In the genomic region with DNA sequence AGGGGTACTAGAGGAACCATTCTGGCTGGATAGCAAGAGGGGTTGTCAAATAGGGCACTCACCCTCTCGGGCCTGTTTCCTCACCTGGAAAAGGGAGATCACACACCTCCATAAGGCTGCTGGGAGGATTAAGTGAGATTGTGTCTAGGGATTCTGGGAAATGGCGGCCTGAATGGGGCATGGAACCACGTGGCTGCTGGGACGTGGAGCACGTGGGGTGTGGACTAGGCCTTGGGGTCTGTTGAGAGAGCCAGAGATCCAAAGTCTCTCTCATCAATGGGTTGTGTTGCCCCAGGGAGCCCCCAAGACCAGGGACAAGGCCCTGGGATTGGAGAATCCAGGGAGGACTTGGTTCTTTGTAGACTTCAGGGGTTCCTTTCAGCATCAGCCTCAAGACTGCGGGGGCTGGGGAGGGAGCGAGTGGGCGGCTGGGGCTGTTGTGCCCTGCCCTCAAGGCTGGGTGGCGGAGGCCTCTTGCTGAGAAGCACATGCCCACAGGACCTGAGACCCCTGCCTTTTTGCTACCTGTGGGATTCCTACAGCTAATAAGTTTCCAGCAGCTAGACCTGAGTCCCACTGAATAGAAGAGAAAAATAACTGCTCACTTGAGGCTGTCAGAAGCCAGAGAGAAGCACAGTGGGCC, we compare ENCODE assay signal across 21 cellular contexts. TPM values are rescaled to one million over a fixed set of nuclear protein-coding genes. Genes with fewer than 3 reads are reported as not detected.
A peak's percentile ranks its signal among the peaks of the same experiment; 100 is the strongest.
DNase-seq lines count a peak whose midpoint lies in the region; ATAC-seq, FAIRE-seq and TF ChIP-seq lines count a peak whose summit lies in the region.
"Had no signal": no experiment of that assay in that cellular context is flagged by ENCODE, and none has a peak within 500 bp of the region (broad histone marks: within the 10 kb centered on the region; RNA-seq: fewer than 3 reads in every experiment).

No MANE protein-coding gene starts in this region.

- POLR2A ChIA-PET in K562 (lab: Yijun Ruan, JAX): no interaction called here

- H3K4me2 ChIP-seq in K562 (ENCODE audit: insufficient read depth, low read length): no peak overlapping the region

- CTCF ChIA-PET in K562 (lab: Yijun Ruan, JAX; ENCODE audit: low intra/inter-chr PET ratio): no interaction called here

- H4K20me1 ChIP-seq in K562 (replicated peaks; ENCODE audit: control insufficient read depth, insufficient read depth, low read length): no peaks in the 10 kb centered on the region

- no peak overlapping the region for H3K4me3 Mint-ChIP-seq in endodermal cell
- H3K4me3 Mint-ChIP-seq: CD4-positive, alpha-beta memory T cell had no signal

- ATAC-seq in K562 (no peak), upper lobe of right lung (no peak), HG03280 (IDR thresholded peaks at IDR 0.05; ENCODE audit: unreplicated experiment) (no peak)

- H3K36me3 Mint-ChIP-seq in endodermal cell (ENCODE audit: low read depth): no peaks in the 10 kb centered on the region
- H3K36me3 Mint-ChIP-seq: CD4-positive, alpha-beta memory T cell had no signal

- intact Hi-C loops in K562 (cut with micrococcal nuclease): no loop called here
- intact Hi-C loops in posterior vena cava (cut with DNase I): no loop called here
- intact Hi-C loops in upper lobe of right lung (cut with DNase I): no loop called here

- H3K9ac ChIP-seq in K562 (ENCODE audit: insufficient read depth in 1 of 2, low read depth in 2 of 2, low read length in 2 of 2) (no peak overlapping the region), endodermal cell (ENCODE audit: extremely low read depth, low read length, poor library complexity, severe bottlenecking) (no peak overlapping the region)

- no peaks in the 10 kb centered on the region for H3K4me1 ChIP-seq in K562 (replicated peaks in 1 of 2; ENCODE audit: control insufficient read depth in 2 of 2, insufficient read depth in 2 of 2, low read length in 2 of 2)
- no peaks in the 10 kb centered on the region for H3K4me1 ChIP-seq in upper lobe of right lung
- H3K4me1 ChIP-seq in endodermal cell (ENCODE audit: control insufficient read depth, insufficient read depth, low read length): no peaks in the 10 kb centered on the region

- no peak for TF ChIP-seq CTCF in GM13976 (IDR thresholded peaks at IDR 0.05; ENCODE audit: borderline replicate concordance, control extremely low read depth, extremely low read depth, insufficient read depth, missing control alignments)
- TF ChIP-seq CTCF in K562 (IDR thresholded peaks at IDR 0.05 in 2 of 3, conservative IDR thresholded peaks at IDR 0.05 in 1 of 3; ENCODE audit: insufficient read depth in 2 of 3, low read depth in 1 of 3, low read length in 3 of 3): no peak
- no peak for TF ChIP-seq CTCF in upper lobe of right lung (IDR thresholded peaks at IDR 0.05)
- TF ChIP-seq CTCF in endodermal cell (conservative IDR thresholded peaks at IDR 0.05): no peak

- in situ Hi-C loops in GM13976 (cut with MboI; ENCODE audit: low sequenced_read_pairs, unreplicated experiment): no loop called here
- in situ Hi-C loops in K562 (cut with MboI): no loop called here

- peaks cover 3% of the 10 kb centered on the region for H3K27me3 Mint-ChIP-seq in endodermal cell (ENCODE audit: insufficient read depth)

- H3K27ac ChIP-seq in K562 (ENCODE audit: extremely low read depth, low read depth, low read length) (no peak overlapping the region), upper lobe of right lung (no peak overlapping the region), endodermal cell (ENCODE audit: low read depth, low read length) (no peak overlapping the region)

- no peak for TF ChIP-seq RAD21 in K562 (CRISPR knock-in tag; conservative IDR thresholded peaks at IDR 0.05 in 1 of 2, IDR thresholded peaks at IDR 0.05 in 1 of 2)

- no peak overlapping the region for H2AFZ ChIP-seq in K562 (ENCODE audit: low read depth, low read length)

- H3K27me3 ChIP-seq in K562 (ENCODE audit: control insufficient read depth in 2 of 2, insufficient read depth in 2 of 2, low read length in 2 of 2) (peaks cover 10 to 50% of the 10 kb centered on the region in 2 experiments; a peak in 3 of 5 replicates), upper lobe of right lung (peaks cover 8% of the 10 kb centered on the region), endodermal cell (ENCODE audit: control insufficient read depth, insufficient read depth, low read length, poor library complexity, severe bottlenecking) (no peaks in the 10 kb centered on the region)

- H3K4me1 Mint-ChIP-seq in endodermal cell: peaks cover 3% of the 10 kb centered on the region
- H3K4me1 Mint-ChIP-seq: CD4-positive, alpha-beta memory T cell had no signal

- H3K36me3 ChIP-seq in K562 (ENCODE audit: control insufficient read depth, insufficient read depth, low read length): no peaks in the 10 kb centered on the region
- H3K36me3 ChIP-seq in upper lobe of right lung: no peaks in the 10 kb centered on the region
- H3K36me3 ChIP-seq in endodermal cell (ENCODE audit: control insufficient read depth, insufficient read depth, low read length): no peaks in the 10 kb centered on the region

- no peak for FAIRE-seq in K562 (lab: Jason Lieb, UNC)
- FAIRE-seq: GM12891 had no signal

- H3K9me3 Mint-ChIP-seq in endodermal cell: no peaks in the 10 kb centered on the region
- H3K9me3 Mint-ChIP-seq: CD4-positive, alpha-beta memory T cell had no signal

- no peaks in the 10 kb centered on the region for H3K9me1 ChIP-seq in K562 (ENCODE audit: control insufficient read depth, insufficient read depth, low read length)

- H3K79me2 ChIP-seq in K562 (ENCODE audit: control insufficient read depth, insufficient read depth, low read length): no peaks in the 10 kb centered on the region

- H3K9me3 ChIP-seq in K562 (replicated peaks; ENCODE audit: control insufficient read depth, insufficient read depth, low read depth, low read length): no peaks in the 10 kb centered on the region
- no peaks in the 10 kb centered on the region for H3K9me3 ChIP-seq in upper lobe of right lung
- H3K9me3 ChIP-seq in endodermal cell (ENCODE audit: control insufficient read depth, low read length): no peaks in the 10 kb centered on the region

- no peak for TF ChIP-seq POLR2A in K562 (conservative IDR thresholded peaks at IDR 0.05)

- H3K27ac Mint-ChIP-seq in endodermal cell: no peak overlapping the region
- H3K27ac Mint-ChIP-seq: CD4-positive, alpha-beta memory T cell had no signal

- DNase-seq in GM13976 (ENCODE audit: low spot score) (peak; percentile 24), K562 (ENCODE audit: extremely low read depth in 1 of 4, low spot score in 3 of 4) (no peak), posterior vena cava (ENCODE audit: low spot score) (peak; percentile 40), upper lobe of right lung (peak; percentile 30), endodermal cell (no peak)
- DNase-seq: C1 segment of cervical spinal cord; Calu3; CD4-positive, alpha-beta memory T cell; COR-L47; DMS53; DMS79 treated with DMSO at 0.1 percent for 48 hours; GF-D8; GOT3; H7; HCEC 1CT had no signal

- H3K4me3 ChIP-seq in K562 (no peak overlapping the region), upper lobe of right lung (no peak overlapping the region), endodermal cell (ENCODE audit: low read length) (no peak overlapping the region)

- WGBS in K562 (ENCODE audit: insufficient coverage, low coverage, missing lambda C conversion rate): 7% methylated on average over 9 of the region's 9 CpGs
- WGBS in endodermal cell (ENCODE audit: insufficient coverage in 1 of 2, insufficient read length in 1 of 2), 2 experiments: 88 to 94% methylated on average over 6 to 9 of the region's 9 CpGs

- no TSS peak for BruUV-seq in K562 (replicated peaks; lab: Mats Ljungman, UMichigan)

- TF ChIP-seq EP300 in K562 (IDR thresholded peaks at IDR 0.05; ENCODE audit: low read length): no peak

TF ChIP-seq in K562, 482 proteins besides CTCF, POLR2A, EP300 and RAD21 (continues in another document):
- TF ChIP-seq, protein P1, sequence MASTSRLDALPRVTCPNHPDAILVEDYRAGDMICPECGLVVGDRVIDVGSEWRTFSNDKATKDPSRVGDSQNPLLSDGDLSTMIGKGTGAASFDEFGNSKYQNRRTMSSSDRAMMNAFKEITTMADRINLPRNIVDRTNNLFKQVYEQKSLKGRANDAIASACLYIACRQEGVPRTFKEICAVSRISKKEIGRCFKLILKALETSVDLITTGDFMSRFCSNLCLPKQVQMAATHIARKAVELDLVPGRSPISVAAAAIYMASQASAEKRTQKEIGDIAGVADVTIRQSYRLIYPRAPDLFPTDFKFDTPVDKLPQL (IDR thresholded peaks at IDR 0.05; ENCODE audit: extremely low read depth, insufficient read length): no peak
- TF ChIP-seq KLF10 (CRISPR knock-in tag; IDR thresholded peaks at IDR 0.05): no peak
- TF ChIP-seq CAMTA2 (CRISPR knock-in tag; conservative IDR thresholded peaks at IDR 0.05): no peak

RNA-seq across cellular contexts. Expression of a gene that starts 3.4 kb away (rescaled TPM):
- not detected in 2 replicates for total RNA-seq in K562 (2011; cell fraction: chromatin; rRNA removed; ENCODE audit: low replicate concordance)
- not detected in 2 replicates for total RNA-seq in K562 (2011; cell fraction: nucleolus; rRNA removed)
- total RNA-seq in K562 (2011; cell fraction: nucleoplasm; rRNA removed): not detected in 2 replicates
- not detected in 2 replicates for total RNA-seq in K562 (2014; rRNA removed)
- not detected in 2 replicates for total RNA-seq in K562 (2014; rRNA removed; fragmentation: Illumina TruSeq; extraction: Trizol)
- not detected in 2 replicates for total RNA-seq in K562 (2015; rRNA removed; fragmentation: Illumina TruSeq; extraction: Trizol)
- total RNA-seq in K562 (2021): not detected in 2 replicates
- not detected in 2 replicates for polyA plus RNA-seq in K562 (2011; rRNA removed)
- polyA plus RNA-seq in K562 (2011; cell fraction: cytosol; rRNA removed): not detected in 2 replicates
- not detected in 2 replicates for polyA plus RNA-seq in K562 (2011; cell fraction: nucleus; rRNA removed)
- not detected in 2 replicates for polyA plus RNA-seq in K562 (2012)
- not detected in 2 replicates for polyA plus RNA-seq in K562 (2014; fragmentation: Illumina TruSeq; extraction: Trizol)
- polyA plus RNA-seq in K562 (2014; fragmentation: Nextera tagmentation; extraction: Ambion mirVana): not detected
- not detected in 2 replicates for polyA plus RNA-seq in K562 (2014; rRNA removed)
- polyA minus RNA-seq in K562 (2011; rRNA and poly(A)+ RNA removed): not detected in 2 replicates
- not detected in 2 replicates for polyA minus RNA-seq in K562 (2011; cell fraction: cytosol; rRNA and poly(A)+ RNA removed)
- polyA minus RNA-seq in K562 (2011; cell fraction: nucleus; rRNA and poly(A)+ RNA removed): not detected in 2 replicates
- total RNA-seq in posterior vena cava: not detected
- not detected for total RNA-seq in upper lobe of right lung
- total RNA-seq in endodermal cell: under 1 TPM in 1 of 2 donors, not detected in 1; 0.89 TPM
- not detected for polyA plus RNA-seq in endodermal cell (2013, experiment 1 of 2)
- not detected for polyA plus RNA-seq in endodermal cell (2013, experiment 2 of 2)
- total RNA-seq: A673; Calu3; CD4-positive, alpha-beta memory T cell; Daoy; G401; H7 had no signal
- polyA plus RNA-seq: BJ; CD4-positive, alpha-beta memory T cell had no signal

Comparison
In these comparisons a context has a peak if more than half of its experiments do, and no peak if none do; other contexts are left out.
1. DNase-seq: peak in GM13976 (single experiment), posterior vena cava (single experiment) and upper lobe of right lung (single experiment); none in K562 (0 of 4) and endodermal cell (single experiment).